In genomic region chr15:89244512-89244869, GRCh38 we compare ENCODE assay signal across 9 cellular contexts. TPM values are rescaled to one million over a fixed set of nuclear protein-coding genes. Genes with fewer than 3 reads are reported as not detected.
DNase-seq lines count a peak whose midpoint lies in the region; FAIRE-seq and TF ChIP-seq lines count a peak whose summit lies in the region.
"Had no signal": no experiment of that assay in that cellular context is flagged by ENCODE, and none has a peak within 500 bp of the region (broad histone marks: within the 10 kb centered on the region; RNA-seq: fewer than 3 reads in every experiment).

No MANE protein-coding gene starts in this region.

- H3K27ac ChIP-seq in Peyer's patch (peak overlapping the region in 1 of 4 donors; percentile 39), small intestine (ENCODE audit: low read depth in 1 of 2, low read length in 1 of 2) (peak overlapping the region in 1 of 2 donors; percentile 7)

- FAIRE-seq in H54 (lab: Jason Lieb, UNC) (no peak), small intestine (lab: Jason Lieb, UNC) (no peak)

- no peak for TF ChIP-seq CTCF in Peyer's patch (IDR thresholded peaks at IDR 0.05)
- TF ChIP-seq CTCF in foreskin fibroblast (IDR thresholded peaks at IDR 0.05; ENCODE audit: low read depth, low read length): no peak

- TF ChIP-seq POLR2A in H54 (IDR thresholded peaks at IDR 0.05; ENCODE audit: low read depth, low read length) (no peak), Peyer's patch (IDR thresholded peaks at IDR 0.05) (no peak)

- peak; percentile 33 for DNase-seq in COR-L47 (lab: John Stamatoyannopoulos, UW)
- peak; percentile 14 for DNase-seq in H54 (ENCODE audit: insufficient read length, low spot score)
- no peak for DNase-seq in Peyer's patch
- DNase-seq in foreskin fibroblast: no peak
- DNase-seq in small intestine: no peak
- no peak for DNase-seq in nucleus accumbens (lab: John Stamatoyannopoulos, UW)
- no peak for DNase-seq in NCI-H345 treated with DMSO at 0.1 percent for 48 hours (lab: John Stamatoyannopoulos, UW; ENCODE audit: unreplicated experiment)
- DNase-seq in central memory CD4-positive, alpha-beta T cell: no peak

- H3K36me3 ChIP-seq in Peyer's patch (no peaks in the 10 kb centered on the region), small intestine (ENCODE audit: control insufficient read depth in 2 of 2, insufficient read depth in 2 of 2, low read length in 2 of 2) (no peaks in the 10 kb centered on the region)

- H3K4me1 ChIP-seq in Peyer's patch (peaks cover 0 to 8% (median 7%) of the 10 kb centered on the region in 4 donors), small intestine (ENCODE audit: control insufficient read depth in 2 of 2, insufficient read depth in 1 of 2, low read depth in 1 of 2, low read length in 1 of 2) (peaks cover 0 to 4% of the 10 kb centered on the region in 2 donors)

- H3K27me3 ChIP-seq in Peyer's patch: no peaks in the 10 kb centered on the region
- no peaks in the 10 kb centered on the region for H3K27me3 ChIP-seq in small intestine (ENCODE audit: control insufficient read depth in 2 of 2, insufficient read depth in 2 of 2, low read length in 2 of 2)

- WGBS in small intestine, 3 donors: 0 to 1% (median 0%) methylated on average over 9 of the region's 9 CpGs

- H3K9me3 ChIP-seq in Peyer's patch (no peaks in the 10 kb centered on the region), small intestine (ENCODE audit: control insufficient read depth, low read depth) (no peaks in the 10 kb centered on the region)

- H3K4me3 ChIP-seq in Peyer's patch (peak overlapping the region; percentile 53 to 71 (median 64)), foreskin fibroblast (ENCODE audit: low read depth in 1 of 2, low read length in 2 of 2) (peak overlapping the region; percentile 86 to 93), small intestine (ENCODE audit: low read depth in 1 of 2, low read length in 2 of 2) (peak overlapping the region; percentile 67 to 68)

RNA-seq across cellular contexts. Expression of gene FANCI, which starts 0.7 kb away (rescaled TPM):
- 10 to 100 TPM in 2 of 4 donors, 1 to 10 TPM in 2; 5.6 to 75.9 (median 10.8) TPM for total RNA-seq in Peyer's patch
- 10 to 100 TPM in 1 of 3 donors, 1 to 10 TPM in 2; 1.6 to 14.0 (median 1.8) TPM for polyA plus RNA-seq in small intestine

RNA-seq across cellular contexts. Expression of gene RLBP1, which starts 23.1 kb away (rescaled TPM):
- total RNA-seq in Peyer's patch: not detected
- polyA plus RNA-seq in small intestine: under 1 TPM in 1 of 3 donors, not detected in 2; 0.60 TPM
- total RNA-seq: T-helper 2 cell treated with Interferon-gamma antibody and Interleukin-4, amounts not matched to agents 100 ng/mL and 5 ng/mL, for 36 hours had no signal

Comparison
In these comparisons a context has a peak if more than half of its experiments do, and no peak if none do; other contexts are left out.
1. DNase-seq: peak in COR-L47 (single experiment) and H54 (single experiment); none in Peyer's patch (0 of 3), foreskin fibroblast (0 of 2), small intestine (single experiment), nucleus accumbens (0 of 56), NCI-H345 treated with DMSO at 0.1 percent for 48 hours (single experiment) and central memory CD4-positive, alpha-beta T cell (single experiment).
2. Peak in every context shown above with its lines, with median percentiles within 50 percentile points of each other: H3K4me3 ChIP-seq.